Comparison of ENCODE assay signal across 23 cellular contexts in genomic region chr7:696426-697258, GRCh38. TPM values are rescaled to one million over a fixed set of nuclear protein-coding genes. Genes with fewer than 3 reads are reported as not detected.
DNase-seq lines count a peak whose midpoint lies in the region; ATAC-seq, FAIRE-seq and TF ChIP-seq lines count a peak whose summit lies in the region.
"Had no signal": no experiment of that assay in that cellular context is flagged by ENCODE, and none has a peak within 500 bp of the region (broad histone marks: within the 10 kb centered on the region; RNA-seq: fewer than 3 reads in every experiment).

No MANE protein-coding gene starts in this region.

- H3K9me3 ChIP-seq in sigmoid colon = no peaks in the 10 kb centered on the region
- H3K9me3 ChIP-seq: colonic mucosa, left lung had no signal

- no peak for TF ChIP-seq POLR2A in sigmoid colon (IDR thresholded peaks at IDR 0.05)

- POLR2A ChIA-PET in RWPE1 (lab: Yijun Ruan, JAX; ENCODE audit: low non-redundant PET) = no interaction called here

- FAIRE-seq in urothelium cell line (lab: Jason Lieb, UNC) = no peak
- FAIRE-seq: endometrium, GM12878, small intestine had no signal

- no peaks in the 10 kb centered on the region for H3K36me3 ChIP-seq in sigmoid colon
- H3K36me3 ChIP-seq: colonic mucosa, left lung had no signal

- no peak overlapping the region for H3K4me3 ChIP-seq in sigmoid colon
- H3K4me3 ChIP-seq: colonic mucosa, GM12878, left lung had no signal

- no peak for TF ChIP-seq EP300 in sigmoid colon (IDR thresholded peaks at IDR 0.05)

- no peaks in the 10 kb centered on the region for H3K4me1 ChIP-seq in sigmoid colon
- H3K4me1 ChIP-seq: colonic mucosa, left lung had no signal

- no peak for ATAC-seq in HG03175 (IDR thresholded peaks at IDR 0.05; ENCODE audit: unreplicated experiment)
- no peak for ATAC-seq in activated CD4-positive, CD25-positive, alpha-beta regulatory T cell treated with anti-CD3 and anti-CD28 coated beads, Interleukin-2, amount 50 U/mL, for 24 hours
- ATAC-seq: GM12878, left lung had no signal

- H3K27me3 ChIP-seq in sigmoid colon = no peaks in the 10 kb centered on the region
- H3K27me3 ChIP-seq: colonic mucosa, left lung had no signal

- intact Hi-C loops in sigmoid colon (cut with DNase I) = no loop called here

- WGBS in sigmoid colon, 2 donors = 87 to 89% methylated on average over 24 of the region's 24 CpGs

- CTCF ChIA-PET in RWPE1 (lab: Yijun Ruan, JAX) = no interaction called here

- DNase-seq in RWPE1 (ENCODE audit: low spot score) (no peak), dermis blood vessel endothelial cell (peak; percentile 67), islet precursor cell (peak; percentile 10), sigmoid colon (peak; percentile 24), urothelium cell line (ENCODE audit: low spot score) (no peak)
- DNase-seq: activated CD4-positive, alpha-beta T cell treated with anti-CD3 and anti-CD28 coated beads for 1 hour; activated naive CD4-positive, alpha-beta T cell; activated T-cell treated with anti-CD3 and anti-CD28 coated beads, Interleukin-2, amount 50 U/mL, for 1 hour; Calu3; colonic mucosa; NCI-H1436; NCI-H446; SHP77 treated with DMSO at 0.1 percent for 48 hours; small intestine; stimulated activated CD4-positive, alpha-beta T cell treated with anti-CD3 and anti-CD28 coated beads, Interleukin-2, amount 100 ng/mL, for 24 hours; substantia nigra had no signal

- TF ChIP-seq CTCF in RWPE1 (conservative IDR thresholded peaks at IDR 0.05; ENCODE audit: low read depth) = no peak
- no peak for TF ChIP-seq CTCF in sigmoid colon (IDR thresholded peaks at IDR 0.05)

- peak overlapping the region; percentile 1 for H3K27ac ChIP-seq in RWPE1
- H3K27ac ChIP-seq in sigmoid colon = no peak overlapping the region
- H3K27ac ChIP-seq: C4-2B, colonic mucosa, KMS-11, left lung had no signal

RNA-seq across cellular contexts. Expression of gene DNAAF5, which starts 29.9 kb away (rescaled TPM):
- total RNA-seq in dermis blood vessel endothelial cell (19.2 and 40.7 TPM in 2 replicates), sigmoid colon (10 to 100 TPM; 13.2 to 25.4 (median 16.0) TPM)
- 10 to 100 TPM in 1 of 3 donors, 1 to 10 TPM in 2; 7.8 to 23.4 (median 9.7) TPM for polyA plus RNA-seq in sigmoid colon

RNA-seq across cellular contexts. Expression of gene PRKAR1B, which starts 30.4 kb away (rescaled TPM):
- total RNA-seq in dermis blood vessel endothelial cell = 77.9 and 82.4 TPM in 2 replicates
- total RNA-seq in sigmoid colon = 10 to 100 TPM in 3 of 4 donors, 1 to 10 TPM in 1; 9.7 to 26.6 (median 10.9) TPM
- 10 to 100 TPM in 2 of 3 donors, 1 to 10 TPM in 1; 9.5 to 20.4 (median 12.6) TPM for polyA plus RNA-seq in sigmoid colon

Comparison
In these comparisons a context has a peak if more than half of its experiments do, and no peak if none do; other contexts are left out.
1. DNase-seq: peak in dermis blood vessel endothelial cell (single experiment), islet precursor cell (single experiment) and sigmoid colon (single experiment); none in RWPE1 (single experiment) and urothelium cell line (single experiment).